ENCODE assay signal across 10 cellular contexts in genomic region chr4:188439641-188440311, GRCh38.
DNase-seq lines count a peak whose midpoint lies in the region; ATAC-seq, FAIRE-seq and TF ChIP-seq lines count a peak whose summit lies in the region.
"Had no signal": no experiment of that assay in that cellular context is flagged by ENCODE, and none has a peak within 500 bp of the region (broad histone marks: within the 10 kb centered on the region; RNA-seq: fewer than 3 reads in every experiment).

No MANE protein-coding gene starts in this region.

- H3K4me2 ChIP-seq in osteoblast (ENCODE audit: insufficient read depth, low read length): no peak overlapping the region

- peak overlapping the region; percentile 53 for H3K27ac ChIP-seq in osteoblast (ENCODE audit: low read depth, low read length)

- H2AFZ ChIP-seq in osteoblast (ENCODE audit: low read length): peak overlapping the region; percentile 40

- H3K4me1 ChIP-seq in osteoblast (ENCODE audit: insufficient read depth, low read length): peaks cover 11% of the 10 kb centered on the region

- no peak for TF ChIP-seq POLR2A in GM12892 (IDR thresholded peaks at IDR 0.05; ENCODE audit: low read depth, low read length)

- H3K27me3 ChIP-seq in osteoblast (ENCODE audit: insufficient read depth, low read length): no peaks in the 10 kb centered on the region

- no peaks in the 10 kb centered on the region for H3K9me3 ChIP-seq in osteoblast (ENCODE audit: low read depth, low read length)

- H3K79me2 ChIP-seq in osteoblast (ENCODE audit: insufficient read depth, low read length): peaks cover 14% of the 10 kb centered on the region

- no peak for TF ChIP-seq CTCF in osteoblast (IDR thresholded peaks at IDR 0.05; ENCODE audit: extremely low read depth, low read depth, low read length)

- H4K20me1 ChIP-seq in osteoblast (ENCODE audit: insufficient read depth, low read length): no peaks in the 10 kb centered on the region

- DNase-seq in DMS53 treated with DMSO at 0.1 percent for 48 hours (lab: John Stamatoyannopoulos, UW; ENCODE audit: unreplicated experiment): peak; percentile 88
- DNase-seq in NCI-H345 (lab: John Stamatoyannopoulos, UW): peak; percentile 83
- DNase-seq in dermis blood vessel endothelial cell: peak; percentile 6
- peak; percentile 30 for DNase-seq in osteoblast (ENCODE audit: insufficient read length, low spot score, missing footprints)
- no peak for DNase-seq in GM12892 (ENCODE audit: insufficient read length)
- no peak for DNase-seq in cerebellar nuclear complex (lab: John Stamatoyannopoulos, UW)
- DNase-seq in GM19238 (ENCODE audit: insufficient read length, low spot score): no peak
- DNase-seq: activated CD8-positive, alpha-beta memory T cell treated with anti-CD3 and anti-CD28 coated beads, Interleukin-2, amount 10 ng/mL, durations not matched to agents 7 days and 5 days; DND-41 had no signal

- no peak for FAIRE-seq in GM12892 (lab: Jason Lieb, UNC)

- H3K4me3 ChIP-seq in osteoblast (ENCODE audit: insufficient read depth, low read length): no peak overlapping the region

- no peak for ATAC-seq in GM21717 (IDR thresholded peaks at IDR 0.05; ENCODE audit: unreplicated experiment)
- ATAC-seq: activated CD8-positive, alpha-beta memory T cell treated with anti-CD3 and anti-CD28 coated beads, Interleukin-2, amount 10 ng/mL, durations not matched to agents 7 days and 5 days had no signal

- H3K36me3 ChIP-seq in osteoblast (ENCODE audit: insufficient read depth, low read length): no peaks in the 10 kb centered on the region

Comparison
In these comparisons a context has a peak if more than half of its experiments do, and no peak if none do; other contexts are left out.
1. DNase-seq: peak in DMS53 treated with DMSO at 0.1 percent for 48 hours (single experiment), NCI-H345 (single experiment), dermis blood vessel endothelial cell (single experiment) and osteoblast (single experiment); none in GM12892 (single experiment), cerebellar nuclear complex (0 of 2) and GM19238 (single experiment).